In the genomic region with DNA sequence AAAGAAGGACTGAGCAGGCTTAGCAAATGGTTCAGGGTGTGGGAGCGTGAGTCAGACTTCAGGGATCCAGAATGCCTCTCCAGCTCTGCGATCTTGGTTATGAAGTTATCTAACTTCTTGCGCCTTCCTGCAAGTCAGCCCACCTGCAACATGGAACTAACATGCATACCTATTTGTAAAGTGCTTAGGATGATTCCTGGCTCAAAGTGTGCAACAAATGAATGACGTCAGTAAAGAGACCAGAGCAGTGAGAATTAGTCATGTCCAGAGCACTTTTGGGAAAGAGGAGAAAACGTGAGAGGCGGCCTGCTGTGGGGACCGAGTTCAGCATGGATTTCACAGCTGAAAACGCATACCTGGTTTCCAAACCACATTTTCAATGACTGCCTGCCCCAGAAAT, we compare ENCODE assay signal across 33 cellular contexts.
"Had no signal": no experiment of that assay in that cellular context is flagged by ENCODE, and none has a peak within 500 bp of the region (broad histone marks: within the 10 kb centered on the region; RNA-seq: fewer than 3 reads in every experiment).

No MANE protein-coding gene starts in this region.

- FAIRE-seq: endometrium, endothelial cell of umbilical vein had no signal

- H3K4me3 Mint-ChIP-seq: activated B cell treated with CpG ODN at 0.5 μM for 24 hours; activated CD8-positive, alpha-beta T cell treated with anti-CD3 and anti-CD28 coated beads for 36 hours; activated naive CD8-positive, alpha-beta T cell; activated T-cell treated with anti-CD3 and anti-CD28 coated beads, Interleukin-2, amount 50 U/mL, for 4 hours; activated T-helper 17 cell treated with anti-CD3 and anti-CD28 coated beads, Interleukin-2, amount 50 U/mL, for 72 hours; brain; T-cell; T-helper 1 cell treated with Interleukin-12 subunit alpha and Interleukin-12 subunit beta and Interleukin-4 antibody, amounts not matched to agents 30 μg/mL and 1 μg/mL, for 36 hours had no signal

- H3K9me3 ChIP-seq: breast epithelium, colonic mucosa had no signal

- H3K27ac Mint-ChIP-seq: activated B cell treated with CpG ODN at 0.5 μM for 24 hours; activated CD8-positive, alpha-beta T cell treated with anti-CD3 and anti-CD28 coated beads for 36 hours; activated naive CD8-positive, alpha-beta T cell; activated T-helper 17 cell treated with anti-CD3 and anti-CD28 coated beads, Interleukin-2, amount 50 U/mL, for 72 hours; T-cell; T-helper 1 cell treated with Interleukin-12 subunit alpha and Interleukin-12 subunit beta and Interleukin-4 antibody, amounts not matched to agents 30 μg/mL and 1 μg/mL, for 36 hours had no signal

- H3K4me1 Mint-ChIP-seq: activated B cell treated with CpG ODN at 0.5 μM for 24 hours; activated T-helper 17 cell treated with anti-CD3 and anti-CD28 coated beads, Interleukin-2, amount 50 U/mL, for 72 hours; T-cell had no signal

- H3K9me3 Mint-ChIP-seq: activated T-helper 17 cell treated with anti-CD3 and anti-CD28 coated beads, Interleukin-2, amount 50 U/mL, for 72 hours; T-cell; T-helper 1 cell treated with Interleukin-12 subunit alpha and Interleukin-12 subunit beta and Interleukin-4 antibody, amounts not matched to agents 30 μg/mL and 1 μg/mL, for 36 hours had no signal

- H3K27me3 ChIP-seq: breast epithelium, cardiac muscle cell, colonic mucosa, esophagus squamous epithelium, gastroesophageal sphincter had no signal

- DNase-seq: activated B cell treated with CpG ODN at 0.5 μM for 24 hours; activated CD4-positive, alpha-beta T cell treated with anti-CD3 and anti-CD28 coated beads for 48 hours; activated CD4-positive, alpha-beta T cell treated with anti-CD3 and anti-CD28 coated beads, Interleukin-2, amount 50 U/mL, for 1 hour; activated CD4-positive, alpha-beta T cell treated with anti-CD3 and anti-CD28 coated beads, Interleukin-2, amount 50 U/mL, for 48 hours; activated CD8-positive, alpha-beta memory T cell treated with anti-CD3 and anti-CD28 coated beads for 24 hours; activated CD8-positive, alpha-beta T cell treated with anti-CD3 and anti-CD28 coated beads for 36 hours; activated effector memory CD4-positive, alpha-beta T cell treated with Interleukin-2 at 50 U/mL for 16 hours; activated gamma-delta T cell treated with Interleukin-2 at 50 U/mL for 16 hours; activated naive CD4-positive, alpha-beta T cell treated with anti-CD3 and anti-CD28 coated beads, Interleukin-2, amount 50 U/mL, for 16 hours; activated naive CD4-positive, alpha-beta T cell treated with Interleukin-2 at 50 U/mL for 16 hours; activated T-cell treated with anti-CD3 and anti-CD28 coated beads, Interleukin-2, amount 50 U/mL, for 4 hours; amniotic stem cell; central memory CD4-positive, alpha-beta T cell; cerebellar nuclear complex; colonic mucosa; effector CD8-positive, alpha-beta T cell; esophagus squamous epithelium; foreskin melanocyte; SW 1271; T-cell; T1000; WERI-Rb-1 had no signal

- H3K36me3 ChIP-seq: breast epithelium, cardiac muscle cell, colonic mucosa, esophagus squamous epithelium, gastroesophageal sphincter, WERI-Rb-1 had no signal

- H3K27me3 Mint-ChIP-seq: activated B cell treated with CpG ODN at 0.5 μM for 24 hours; activated naive CD8-positive, alpha-beta T cell; activated T-helper 17 cell treated with anti-CD3 and anti-CD28 coated beads, Interleukin-2, amount 50 U/mL, for 72 hours had no signal

- H3K27ac ChIP-seq: breast epithelium, cardiac muscle cell, colonic mucosa, epithelial cell of prostate, esophagus squamous epithelium, gastroesophageal sphincter, WERI-Rb-1 had no signal

- H3K4me1 ChIP-seq: breast epithelium, colonic mucosa, esophagus squamous epithelium, gastroesophageal sphincter had no signal

- ATAC-seq: activated CD4-positive, CD25-positive, alpha-beta regulatory T cell treated with anti-CD3 and anti-CD28 coated beads, Interleukin-2, amount 50 U/mL, for 24 hours; activated CD8-positive, alpha-beta T cell treated with anti-CD3 and anti-CD28 coated beads for 36 hours; activated T-cell treated with anti-CD3 and anti-CD28 coated beads, Interleukin-2, amount 50 U/mL, for 4 hours; activated T-helper 17 cell treated with anti-CD3 and anti-CD28 coated beads, Interleukin-2, amount 50 U/mL, for 72 hours; gastroesophageal sphincter; T-cell had no signal

- H3K36me3 Mint-ChIP-seq: activated naive CD8-positive, alpha-beta T cell; brain; T-cell had no signal

- H3K4me3 ChIP-seq: breast epithelium, cardiac muscle cell, colonic mucosa, esophagus squamous epithelium, gastroesophageal sphincter had no signal
